In the genomic region with DNA sequence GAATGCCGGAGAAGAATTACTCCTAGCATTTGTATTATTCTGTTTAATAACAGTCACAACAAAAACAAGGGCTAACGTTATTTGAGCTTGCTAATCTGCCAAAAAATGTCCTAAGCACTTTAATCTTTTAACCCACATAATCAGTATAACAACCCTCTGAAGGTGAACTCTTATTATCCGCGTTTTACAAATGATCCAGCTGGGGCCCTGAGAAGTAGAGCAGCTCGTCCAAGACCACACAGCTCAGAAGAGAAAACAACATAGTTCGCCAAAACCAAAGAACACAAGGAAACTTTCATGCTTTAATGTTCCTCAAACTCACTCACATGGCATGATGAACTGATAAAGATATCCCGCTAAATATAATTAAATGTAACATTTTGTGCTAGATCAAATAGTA, we compare ENCODE assay signal across 28 cellular contexts.
"Had no signal": no experiment of that assay in that cellular context is flagged by ENCODE, and none has a peak within 500 bp of the region (broad histone marks: within the 10 kb centered on the region; RNA-seq: fewer than 3 reads in every experiment).

No MANE protein-coding gene starts in this region.

- DNase-seq: activated CD4-positive, alpha-beta memory T cell treated with anti-CD3 and anti-CD28 coated beads, Interleukin-2, amount 10 ng/mL, durations not matched to agents 7 days and 5 days; activated CD4-positive, alpha-beta T cell treated with anti-CD3 and anti-CD28 coated beads for 1 hour; activated CD4-positive, alpha-beta T cell treated with anti-CD3 and anti-CD28 coated beads for 4 hours; activated CD4-positive, alpha-beta T cell treated with anti-CD3 and anti-CD28 coated beads, Interleukin-2, amount 10 ng/mL, durations not matched to agents 7 days and 5 days; activated CD4-positive, alpha-beta T cell treated with anti-CD3 and anti-CD28 coated beads, Interleukin-2, amount 50 U/mL, for 4 hours; activated CD8-positive, alpha-beta memory T cell treated with anti-CD3 and anti-CD28 coated beads, Interleukin-2, amount 50 U/mL, for 48 hours; activated gamma-delta T cell; activated naive CD4-positive, alpha-beta T cell; activated naive CD4-positive, alpha-beta T cell treated with anti-CD3 and anti-CD28 coated beads, Interleukin-2, amount 10 ng/mL, durations not matched to agents 7 days and 5 days; activated naive CD8-positive, alpha-beta T cell treated with anti-CD3 and anti-CD28 coated beads, Interleukin-2, amount 10 ng/mL, durations not matched to agents 7 days and 5 days; activated T-cell treated with anti-CD3 and anti-CD28 coated beads for 4 hours; activated T-cell treated with anti-CD3 and anti-CD28 coated beads, Interleukin-2, amount 50 U/mL, for 24 hours; activated T-cell treated with anti-CD3 and anti-CD28 coated beads, Interleukin-2, amount 50 U/mL, for 72 hours; central memory CD4-positive, alpha-beta T cell; cerebellar nuclear complex; colonic mucosa; effector CD8-positive, alpha-beta T cell; foreskin fibroblast; glutamatergic neuron; heart left ventricle; T-helper 2 cell had no signal

- H3K4me1 ChIP-seq: ascending aorta, breast epithelium, colonic mucosa, heart left ventricle had no signal

- ATAC-seq: activated naive CD4-positive, alpha-beta T cell treated with anti-CD3 and anti-CD28 coated beads, Interleukin-2, amount 50 U/mL, for 72 hours; activated T-cell treated with anti-CD3 and anti-CD28 coated beads, Interleukin-2, amount 50 U/mL, for 72 hours; esophagus mucosa; heart left ventricle; WTC11 had no signal

- H3K9me3 ChIP-seq: ascending aorta, breast epithelium, colonic mucosa, heart left ventricle had no signal

- H3K36me3 ChIP-seq: ascending aorta, breast epithelium, cardiac muscle cell, colonic mucosa, heart left ventricle had no signal

- H3K27me3 ChIP-seq: ascending aorta, breast epithelium, colonic mucosa had no signal

- H3K27ac ChIP-seq: ascending aorta, breast epithelium, cardiac muscle cell, colonic mucosa, heart left ventricle had no signal

- FAIRE-seq: frontal cortex had no signal

- H3K4me3 ChIP-seq: ascending aorta, breast epithelium, cardiac muscle cell, colonic mucosa, heart left ventricle had no signal
